Comparison of ENCODE assay signal across 17 cellular contexts in genomic region chr1:11862890-11863289, GRCh38. TPM values are rescaled to one million over a fixed set of nuclear protein-coding genes. Genes with fewer than 3 reads are reported as not detected.
DNase-seq lines count a peak whose midpoint lies in the region; ATAC-seq and TF ChIP-seq lines count a peak whose summit lies in the region.
"Had no signal": no experiment of that assay in that cellular context is flagged by ENCODE, and none has a peak within 500 bp of the region (broad histone marks: within the 10 kb centered on the region; RNA-seq: fewer than 3 reads in every experiment).

No MANE protein-coding gene starts in this region.

- H3K36me3 ChIP-seq in brain microvascular endothelial cell (replicated peaks), result no peaks in the 10 kb centered on the region
- H3K36me3 ChIP-seq: heart left ventricle had no signal

- peaks cover 17% of the 10 kb centered on the region for H3K27me3 ChIP-seq in brain microvascular endothelial cell (replicated peaks)

- no peak for TF ChIP-seq POLR2A in GM18505 (IDR thresholded peaks at IDR 0.05; ENCODE audit: borderline replicate concordance, extremely low read depth, insufficient read depth, insufficient read length)

- no peak overlapping the region for H3K4me3 ChIP-seq in brain microvascular endothelial cell (ENCODE audit: low read depth, low read length)
- H3K4me3 ChIP-seq: heart left ventricle, right atrium auricular region, SK-N-MC had no signal

- DNase-seq in NCI-H2196 (lab: John Stamatoyannopoulos, UW; ENCODE audit: unreplicated experiment) (peak; percentile 36), NCI-H2196 treated with DMSO at 0.1 percent for 48 hours (lab: John Stamatoyannopoulos, UW; ENCODE audit: unreplicated experiment) (no peak), M059J (ENCODE audit: low read depth) (peak; percentile 46), brain microvascular endothelial cell (peak; percentile 5), renal cortical epithelial cell (ENCODE audit: low read depth) (peak; percentile 14)
- DNase-seq: activated CD4-positive, alpha-beta T cell treated with anti-CD3 and anti-CD28 coated beads, Interleukin-2, amount 10 ng/mL, durations not matched to agents 24 days and 14 days; activated naive CD4-positive, alpha-beta T cell treated with anti-CD3 and anti-CD28 coated beads for 36 hours; CD8-positive, alpha-beta memory T cell; heart left ventricle; NCI-H1417 treated with DMSO at 0.1 percent for 48 hours; NCI-H446 treated with DMSO at 0.1 percent for 48 hours had no signal

- no peak for TF ChIP-seq CTCF in brain microvascular endothelial cell (IDR thresholded peaks at IDR 0.05; ENCODE audit: low read depth, low read length, missing control alignments)

- ATAC-seq in GM21619 (IDR thresholded peaks at IDR 0.05; ENCODE audit: unreplicated experiment), result no peak
- no peak for ATAC-seq in HG03045 (IDR thresholded peaks at IDR 0.05; ENCODE audit: unreplicated experiment)
- no peak for ATAC-seq in GM18505 (IDR thresholded peaks at IDR 0.05; ENCODE audit: unreplicated experiment)
- ATAC-seq: heart left ventricle had no signal

- no peak overlapping the region for H3K27ac ChIP-seq in brain microvascular endothelial cell
- H3K27ac ChIP-seq: heart left ventricle, right atrium auricular region, SK-N-MC had no signal

- in situ Hi-C loops in brain microvascular endothelial cell (cut with HindIII; ENCODE audit: low pct_ligation_motif_present, low sequenced_read_pairs), result no loop called here

RNA-seq across cellular contexts. Expression of gene NPPB, which starts 4.1 kb away (rescaled TPM):
- 7.0 and 20.0 TPM in 2 replicates for total RNA-seq in M059J (2014; rRNA removed; shearing (Covaris generic))
- 1.2 TPM in 1 of 2 replicates, not detected in the other for total RNA-seq in renal cortical epithelial cell
- total RNA-seq: activated CD4-positive, alpha-beta T cell treated with anti-CD3 and anti-CD28 coated beads, Interleukin-2, amount 10 ng/mL, durations not matched to agents 24 days and 14 days; activated naive CD4-positive, alpha-beta T cell treated with anti-CD3 and anti-CD28 coated beads for 36 hours; CD8-positive, alpha-beta memory T cell; ureter had no signal

RNA-seq across cellular contexts. Expression of gene NPPA, which starts 15.3 kb away (rescaled TPM):
- total RNA-seq in M059J (2014; rRNA removed; shearing (Covaris generic)), result not detected in 2 replicates
- not detected in 2 replicates for total RNA-seq in renal cortical epithelial cell
- total RNA-seq: activated CD4-positive, alpha-beta T cell treated with anti-CD3 and anti-CD28 coated beads, Interleukin-2, amount 10 ng/mL, durations not matched to agents 24 days and 14 days; activated naive CD4-positive, alpha-beta T cell treated with anti-CD3 and anti-CD28 coated beads for 36 hours; CD8-positive, alpha-beta memory T cell; ureter had no signal

RNA-seq across cellular contexts. Expression of gene CLCN6, which starts 56.9 kb away (rescaled TPM):
- total RNA-seq in M059J (2014; rRNA removed; shearing (Covaris generic)), result 3.2 and 6.9 TPM in 2 replicates
- total RNA-seq in renal cortical epithelial cell, result 2.4 and 6.9 TPM in 2 replicates

RNA-seq across cellular contexts. Expression of gene MTHFR, which starts 57.1 kb away (rescaled TPM):
- 2.0 and 7.5 TPM in 2 replicates for total RNA-seq in M059J (2014; rRNA removed; shearing (Covaris generic))
- 11.3 and 19.8 TPM in 2 replicates for total RNA-seq in renal cortical epithelial cell
